ENCODE assay signal across 18 cellular contexts in genomic region chr20:48308882-48309281, GRCh38.
DNase-seq lines count a peak whose midpoint lies in the region; ATAC-seq and TF ChIP-seq lines count a peak whose summit lies in the region.
"Had no signal": no experiment of that assay in that cellular context is flagged by ENCODE, and none has a peak within 500 bp of the region (broad histone marks: within the 10 kb centered on the region; RNA-seq: fewer than 3 reads in every experiment).

No MANE protein-coding gene starts in this region.

- DNase-seq in SK-N-SH (no peak), WTC11 (ENCODE audit: low spot score) (no peak), iPS-NIHi11 (ENCODE audit: low spot score) (peak; percentile 60), NCI-H446 treated with DMSO at 0.1 percent for 48 hours (lab: John Stamatoyannopoulos, UW) (no peak)
- no peak for DNase-seq in activated CD4-positive, alpha-beta T cell treated with anti-CD3 and anti-CD28 coated beads, Interleukin-2, amount 50 U/mL, for 1 hour
- DNase-seq: BE2C; CD4-positive, CD25-positive, alpha-beta regulatory T cell; COR-L47; GDM1; NCI-H1048; NCI-H1436; NCI-H1930; NCI-H774; OCI-M1; SW 1271 had no signal

- H3K4me2 ChIP-seq in SK-N-SH, result no peak overlapping the region

- peak; percentile 46 for ATAC-seq in SK-N-SH treated with all-trans-retinoic acid at 6 μM for 48 hours
- peak; percentile 72 for ATAC-seq in WTC11
- ATAC-seq in GM19397 (IDR thresholded peaks at IDR 0.05; ENCODE audit: unreplicated experiment), result no peak
- ATAC-seq in HG02623 (IDR thresholded peaks at IDR 0.05; ENCODE audit: unreplicated experiment), result no peak

- H3K4me3 ChIP-seq in SK-N-SH (ENCODE audit: low read depth in 2 of 2, low read length in 1 of 2), result no peak overlapping the region

- peaks cover 0 to 12% of the 10 kb centered on the region in 2 experiments; a peak in 2 of 4 replicates for H3K4me1 ChIP-seq in SK-N-SH (ENCODE audit: control insufficient read depth in 1 of 2, insufficient read depth in 2 of 2, low read depth in 1 of 2, low read length in 1 of 2)
- H3K4me1 ChIP-seq: BE2C had no signal

- H2AFZ ChIP-seq in SK-N-SH (ENCODE audit: low read depth), result no peak overlapping the region

- H3K9me3 Mint-ChIP-seq in WTC11, result peaks cover 5% of the 10 kb centered on the region; the same call in 1 of the 2 replicates

- H3K4me3 Mint-ChIP-seq in WTC11, result no peak overlapping the region
- H3K4me3 Mint-ChIP-seq: CD4-positive, CD25-positive, alpha-beta regulatory T cell had no signal

- H3K79me2 ChIP-seq in SK-N-SH (ENCODE audit: insufficient read depth), result no peaks in the 10 kb centered on the region

- H3K27me3 ChIP-seq in SK-N-SH (ENCODE audit: insufficient read depth), result no peaks in the 10 kb centered on the region
- H3K27me3 ChIP-seq: BE2C had no signal

- no peaks in the 10 kb centered on the region for H3K9me2 ChIP-seq in SK-N-SH

- H3K4me1 Mint-ChIP-seq in WTC11, result peaks cover 23% of the 10 kb centered on the region
- H3K4me1 Mint-ChIP-seq: CD4-positive, CD25-positive, alpha-beta regulatory T cell had no signal

- no peaks in the 10 kb centered on the region for H4K20me1 ChIP-seq in SK-N-SH (ENCODE audit: insufficient read depth)

- no peaks in the 10 kb centered on the region for H3K9me3 ChIP-seq in SK-N-SH
- H3K9me3 ChIP-seq: BE2C had no signal

- no peaks in the 10 kb centered on the region for H3K36me3 Mint-ChIP-seq in WTC11
- H3K36me3 Mint-ChIP-seq: CD4-positive, CD25-positive, alpha-beta regulatory T cell had no signal

- POLR2A ChIA-PET in SK-N-SH (lab: Yijun Ruan, JAX), result no interaction called here
- POLR2A ChIA-PET in WTC11 (lab: Charles Lee), result no interaction called here

- no peak for TF ChIP-seq EP300 in SK-N-SH (IDR thresholded peaks at IDR 0.05; ENCODE audit: borderline replicate concordance in 1 of 2, low read depth in 1 of 2, low read length in 1 of 2)

- H3K27ac ChIP-seq in SK-N-SH (ENCODE audit: low read depth in 2 of 2, low read length in 1 of 2), result peak overlapping the region in 1 of 2 experiments; percentile 67; a peak in 2 of 4 replicates

- WGBS in SK-N-SH (ENCODE audit: low lambda C conversion rate), result 55% methylated on average over 6 of the region's 6 CpGs

- no peaks in the 10 kb centered on the region for H3F3A ChIP-seq in SK-N-SH (replicated peaks; ENCODE audit: insufficient read depth)

- CTCF ChIA-PET in SK-N-SH (lab: Yijun Ruan, JAX), result interaction anchor here (0.6 to 3.3 kb wide), 2 partner anchors 64 to 312 kb away, joined by 3 to 14 read pairs; no protein-coding TSS in a partner anchor
- CTCF ChIA-PET in WTC11 (lab: Charles Lee), result interaction anchor here (0.8 kb wide), 1 partner anchor 21 kb away, joined by 3 read pairs; no protein-coding TSS in a partner anchor

- TF ChIP-seq RAD21 in SK-N-SH (IDR thresholded peaks at IDR 0.05; ENCODE audit: low read length), result no peak

- H3K36me3 ChIP-seq in SK-N-SH (replicated peaks in 1 of 2; ENCODE audit: control insufficient read depth in 1 of 2, insufficient read depth in 2 of 2, low read length in 1 of 2), result no peaks in the 10 kb centered on the region
- H3K36me3 ChIP-seq: BE2C had no signal

- H3K27me3 Mint-ChIP-seq in WTC11 (ENCODE audit: low read depth), result peaks cover 3% of the 10 kb centered on the region; the same call in 1 of the 2 replicates

- H3K27ac Mint-ChIP-seq in WTC11, result no peak overlapping the region
- H3K27ac Mint-ChIP-seq: CD4-positive, CD25-positive, alpha-beta regulatory T cell had no signal

- TF ChIP-seq CTCF in SK-N-SH (IDR thresholded peaks at IDR 0.05), result no peak
- no peak for TF ChIP-seq CTCF in WTC11 (IDR thresholded peaks at IDR 0.05)

- H3K9ac ChIP-seq in SK-N-SH, result no peak overlapping the region

TF ChIP-seq in SK-N-SH treated with all-trans-retinoic acid at 6 μM for 48 hours, 23 proteins besides CTCF, POLR2A, EP300 and RAD21 (continues in another document):
- TF ChIP-seq POU6F1 (CRISPR knock-in tag; IDR thresholded peaks at IDR 0.05; ENCODE audit: borderline replicate concordance, low read depth) (no peak), ZNF8 (CRISPR knock-in tag; IDR thresholded peaks at IDR 0.05) (no peak), BACH2 (CRISPR knock-in tag; IDR thresholded peaks at IDR 0.05; ENCODE audit: borderline replicate concordance) (no peak), ZNF70 (CRISPR knock-in tag; IDR thresholded peaks at IDR 0.05) (no peak), ZFP3 (CRISPR knock-in tag; IDR thresholded peaks at IDR 0.05) (no peak), PPARA (CRISPR knock-in tag; IDR thresholded peaks at IDR 0.05; ENCODE audit: borderline replicate concordance) (no peak)

TF ChIP-seq in SK-N-SH, 30 proteins besides CTCF, POLR2A, EP300 and RAD21:
- no peak for TF ChIP-seq FOXJ3 (CRISPR knock-in tag; IDR thresholded peaks at IDR 0.05)
- TF ChIP-seq JUND (IDR thresholded peaks at IDR 0.05), result no peak
- no peak for TF ChIP-seq YY1 (IDR thresholded peaks at IDR 0.05; ENCODE audit: low read depth)
- TF ChIP-seq, protein P1, sequence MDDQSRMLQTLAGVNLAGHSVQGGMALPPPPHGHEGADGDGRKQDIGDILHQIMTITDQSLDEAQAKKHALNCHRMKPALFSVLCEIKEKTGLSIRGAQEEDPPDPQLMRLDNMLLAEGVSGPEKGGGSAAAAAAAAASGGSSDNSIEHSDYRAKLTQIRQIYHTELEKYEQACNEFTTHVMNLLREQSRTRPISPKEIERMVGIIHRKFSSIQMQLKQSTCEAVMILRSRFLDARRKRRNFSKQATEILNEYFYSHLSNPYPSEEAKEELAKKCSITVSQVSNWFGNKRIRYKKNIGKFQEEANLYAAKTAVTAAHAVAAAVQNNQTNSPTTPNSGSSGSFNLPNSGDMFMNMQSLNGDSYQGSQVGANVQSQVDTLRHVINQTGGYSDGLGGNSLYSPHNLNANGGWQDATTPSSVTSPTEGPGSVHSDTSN (IDR thresholded peaks at IDR 0.05), result no peak
- no peak for TF ChIP-seq TCF12 (IDR thresholded peaks at IDR 0.05)
- no peak for TF ChIP-seq RFX5 (IDR thresholded peaks at IDR 0.05; ENCODE audit: low read length)
- no peak for TF ChIP-seq NRF1 (IDR thresholded peaks at IDR 0.05; ENCODE audit: low read depth, low read length)
- TF ChIP-seq, protein P2, sequence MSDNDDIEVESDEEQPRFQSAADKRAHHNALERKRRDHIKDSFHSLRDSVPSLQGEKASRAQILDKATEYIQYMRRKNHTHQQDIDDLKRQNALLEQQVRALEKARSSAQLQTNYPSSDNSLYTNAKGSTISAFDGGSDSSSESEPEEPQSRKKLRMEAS (IDR thresholded peaks at IDR 0.05; ENCODE audit: low read depth), result no peak
- TF ChIP-seq MEF2A (IDR thresholded peaks at IDR 0.05; ENCODE audit: borderline replicate concordance, low read depth), result no peak
TF ChIP-seq in SK-N-SH: peak in this region for 0.

TF ChIP-seq in WTC11, 78 proteins besides CTCF, POLR2A, EP300 and RAD21:
- TF ChIP-seq RELA (CRISPR knock-in tag; IDR thresholded peaks at IDR 0.05; ENCODE audit: borderline replicate concordance) (no peak), PREB (CRISPR knock-in tag; IDR thresholded peaks at IDR 0.05; ENCODE audit: borderline replicate concordance) (no peak), OVOL2 (CRISPR knock-in tag; IDR thresholded peaks at IDR 0.05; ENCODE audit: borderline replicate concordance) (no peak), RORB (CRISPR knock-in tag; IDR thresholded peaks at IDR 0.05) (no peak), STAT6 (CRISPR knock-in tag; conservative IDR thresholded peaks at IDR 0.05; ENCODE audit: low read depth) (no peak), ZNF317 (CRISPR knock-in tag; IDR thresholded peaks at IDR 0.05; ENCODE audit: borderline replicate concordance, low read depth) (no peak), JUN (CRISPR knock-in tag; IDR thresholded peaks at IDR 0.05) (no peak), CREM (CRISPR knock-in tag; IDR thresholded peaks at IDR 0.05) (no peak), SMAD3 (CRISPR knock-in tag; IDR thresholded peaks at IDR 0.05; ENCODE audit: borderline replicate concordance) (no peak)

Comparison
In these comparisons a context has a peak if more than half of its experiments do, and no peak if none do; other contexts are left out.
1. ATAC-seq: peak in SK-N-SH treated with all-trans-retinoic acid at 6 μM for 48 hours (single experiment) and WTC11 (single experiment); none in GM19397 (single experiment) and HG02623 (single experiment).